1 cellular context compared by ENCODE assay signal in genomic region chr10:70381491-70382421, GRCh38.
TF ChIP-seq lines count a peak whose summit lies in the region.

No MANE protein-coding gene starts in this region.

TF ChIP-seq in GM23338, 12 proteins besides CTCF, POLR2A, EP300 and RAD21 (continued from another document):
- TF ChIP-seq ZNF462 (CRISPR knock-in tag; IDR thresholded peaks at IDR 0.05) (no peak), STAT1 (IDR thresholded peaks at IDR 0.05; ENCODE audit: unreplicated experiment) (no peak), EZH2phosphoT487 (IDR thresholded peaks at IDR 0.05; ENCODE audit: unreplicated experiment) (no peak), REST (IDR thresholded peaks at IDR 0.05; ENCODE audit: unreplicated experiment) (no peak)
